ENCODE assay signal across 17 cellular contexts in the genomic region with DNA sequence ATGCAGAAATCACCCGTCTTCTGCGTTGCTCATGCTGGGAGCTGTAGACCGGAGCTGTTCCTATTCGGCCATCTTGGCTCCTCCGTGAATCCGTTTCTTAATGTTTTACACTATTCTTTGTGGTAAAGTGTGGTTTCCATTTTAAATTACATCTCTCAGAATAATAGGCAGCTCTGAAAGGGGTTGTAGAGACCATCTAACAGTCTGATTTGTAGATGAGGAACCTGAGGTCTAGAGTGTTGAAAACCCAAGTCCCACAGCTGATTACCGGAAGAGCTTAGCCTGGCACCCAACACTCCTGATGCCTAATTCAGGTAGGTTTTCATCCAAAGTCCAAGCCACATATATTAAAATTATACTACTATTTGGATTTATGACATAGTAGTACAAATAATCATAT.
DNase-seq lines count a peak whose midpoint lies in the region; ATAC-seq and TF ChIP-seq lines count a peak whose summit lies in the region.
"Had no signal": no experiment of that assay in that cellular context is flagged by ENCODE, and none has a peak within 500 bp of the region (broad histone marks: within the 10 kb centered on the region; RNA-seq: fewer than 3 reads in every experiment).

No MANE protein-coding gene starts in this region.

- H2BK120ac ChIP-seq in H9 (ENCODE audit: low read depth, low read length, poor library complexity, severe bottlenecking), result no peak overlapping the region

- POLR2A ChIA-PET in activated CD8-positive, alpha-beta T cell treated with anti-CD3 and anti-CD28 coated beads for 36 hours (lab: Charles Lee), result no interaction called here

- H3K14ac ChIP-seq in H9 (ENCODE audit: insufficient read depth, low read length), result no peak overlapping the region

- H4K5ac ChIP-seq in H9 (ENCODE audit: insufficient read length, low read depth, low read length), result no peak overlapping the region

- H3K23ac ChIP-seq in H9 (ENCODE audit: insufficient read length, low read depth, low read length), result no peak overlapping the region

- in situ Hi-C loops in G401 (cut with HindIII; ENCODE audit: low sequenced_read_pairs), result no loop called here

- H2AK5ac ChIP-seq in H9 (ENCODE audit: insufficient read length, low read length), result no peak overlapping the region

- H3K9me3 Mint-ChIP-seq in H9 (no peaks in the 10 kb centered on the region), progenitor cell of endocrine pancreas (ENCODE audit: low read depth) (no peaks in the 10 kb centered on the region)
- peaks cover 4% of the 10 kb centered on the region for H3K9me3 Mint-ChIP-seq in activated CD8-positive, alpha-beta T cell treated with anti-CD3 and anti-CD28 coated beads for 36 hours

- CTCF ChIA-PET in activated CD8-positive, alpha-beta T cell treated with anti-CD3 and anti-CD28 coated beads for 36 hours (lab: Charles Lee), result no interaction called here

- intact Hi-C loops in activated CD8-positive, alpha-beta T cell treated with anti-CD3 and anti-CD28 coated beads for 36 hours (cut with micrococcal nuclease), result no loop called here

- WGBS in H9 (ENCODE audit: extremely low coverage, insufficient read length, low lambda C conversion rate), result no CpG with 5 or more reads among the region's 7 CpGs

- H3K79me2 ChIP-seq in H9 (ENCODE audit: insufficient read depth, low read length), result no peaks in the 10 kb centered on the region

- no peak overlapping the region for H3T11ph ChIP-seq in H9 (ENCODE audit: low read length)

- H3K27ac Mint-ChIP-seq in H9 (peak overlapping the region in 2 of 3 experiments; percentile 57 to 74; a peak in 2 of 7 replicates), progenitor cell of endocrine pancreas (no peak overlapping the region)
- no peak overlapping the region for H3K27ac Mint-ChIP-seq in activated CD8-positive, alpha-beta T cell treated with anti-CD3 and anti-CD28 coated beads for 36 hours
- H3K27ac Mint-ChIP-seq: CD4-positive, alpha-beta T cell had no signal

- no peak overlapping the region for H3K56ac ChIP-seq in H9 (ENCODE audit: insufficient read length, low read depth, low read length)

- no peaks in the 10 kb centered on the region for H4K20me1 ChIP-seq in H9 (ENCODE audit: control insufficient read depth, insufficient read depth, insufficient read length)

- H2BK15ac ChIP-seq in H9 (ENCODE audit: low read depth, low read length), result no peak overlapping the region

- H2BK5ac ChIP-seq in H9 (ENCODE audit: insufficient read length, low read length), result no peak overlapping the region

- H3K18ac ChIP-seq in H9 (ENCODE audit: insufficient read length, low read depth, low read length), result no peak overlapping the region

- H3K4me1 Mint-ChIP-seq in H9 (no peaks in the 10 kb centered on the region), progenitor cell of endocrine pancreas (ENCODE audit: low read depth) (no peaks in the 10 kb centered on the region)
- H3K4me1 Mint-ChIP-seq in activated CD8-positive, alpha-beta T cell treated with anti-CD3 and anti-CD28 coated beads for 36 hours (ENCODE audit: low read depth), result no peaks in the 10 kb centered on the region

- H3K4me1 ChIP-seq in H9 (ENCODE audit: insufficient read depth, low read length), result no peaks in the 10 kb centered on the region
- no peaks in the 10 kb centered on the region for H3K4me1 ChIP-seq in iPS-18a (ENCODE audit: control insufficient read depth, low read depth, low read length)

- peaks cover 0 to 4% (median 0%) of the 10 kb centered on the region in 3 experiments; a peak in 1 of 7 replicates for H3K36me3 Mint-ChIP-seq in H9 (ENCODE audit: insufficient read depth in 1 of 3, low read depth in 3 of 3)
- peaks cover 2% of the 10 kb centered on the region for H3K36me3 Mint-ChIP-seq in progenitor cell of endocrine pancreas (ENCODE audit: insufficient read depth)
- H3K36me3 Mint-ChIP-seq in activated CD8-positive, alpha-beta T cell treated with anti-CD3 and anti-CD28 coated beads for 36 hours (ENCODE audit: low read depth), result peaks cover 3% of the 10 kb centered on the region

- no peaks in the 10 kb centered on the region for H3K36me3 ChIP-seq in iPS-18a (ENCODE audit: control insufficient read depth, low read depth, low read length)

- DNase-seq in H9 (no peak), NCI-H2227 (lab: John Stamatoyannopoulos, UW; ENCODE audit: unreplicated experiment) (peak; percentile 14), progenitor cell of endocrine pancreas (ENCODE audit: low spot score, unreplicated experiment) (no peak), G401 (ENCODE audit: low spot score) (no peak)
- no peak for DNase-seq in activated CD8-positive, alpha-beta T cell treated with anti-CD3 and anti-CD28 coated beads for 36 hours
- DNase-seq: ACHN; Calu3; CD4-positive, alpha-beta T cell; DMS79; GF-D8; MV-4-11; NCI-H1417 treated with DMSO at 0.1 percent for 48 hours; NCI-H2081; NCI-H748 treated with DMSO at 0.1 percent for 48 hours; SHP77 treated with DMSO at 0.1 percent for 48 hours had no signal

- H3K27ac ChIP-seq in H9 (ENCODE audit: insufficient read length, low read depth, low read length), result no peak overlapping the region
- no peak overlapping the region for H3K27ac ChIP-seq in iPS-18a (ENCODE audit: low read length)

- H3K4me3 ChIP-seq in iPS-18a (ENCODE audit: low read length), result peak overlapping the region; percentile 47

- no peaks in the 10 kb centered on the region; the same call in 1 of the 2 replicates for H3K27me3 Mint-ChIP-seq in H9 (ENCODE audit: low read depth)
- no peaks in the 10 kb centered on the region for H3K27me3 Mint-ChIP-seq in progenitor cell of endocrine pancreas
- H3K27me3 Mint-ChIP-seq in activated CD8-positive, alpha-beta T cell treated with anti-CD3 and anti-CD28 coated beads for 36 hours, result no peaks in the 10 kb centered on the region
- H3K27me3 Mint-ChIP-seq: CD4-positive, alpha-beta T cell had no signal

- H3K79me1 ChIP-seq in H9 (ENCODE audit: insufficient read depth, low read depth, low read length, poor library complexity, severe bottlenecking), result no peaks in the 10 kb centered on the region

- H3K23me2 ChIP-seq in H9 (ENCODE audit: insufficient read length, low read depth, low read length, poor library complexity, severe bottlenecking), result no peaks in the 10 kb centered on the region

- H4K91ac ChIP-seq in H9 (ENCODE audit: insufficient read length, low read depth, low read length), result no peak overlapping the region

- no peak overlapping the region for H2AFZ ChIP-seq in H9 (ENCODE audit: low read length)

- H3K9ac ChIP-seq in H9 (ENCODE audit: extremely low read depth, insufficient read length, low read length) (peak overlapping the region; percentile 25), iPS-18a (ENCODE audit: low read length) (peak overlapping the region; percentile 42)

- no peaks in the 10 kb centered on the region for H3K27me3 ChIP-seq in H9 (ENCODE audit: insufficient read depth, low read length)
- H3K27me3 ChIP-seq in iPS-18a (ENCODE audit: control insufficient read depth, insufficient read depth, low read length), result no peaks in the 10 kb centered on the region

- no peak overlapping the region for H2BK12ac ChIP-seq in H9 (ENCODE audit: insufficient read length, low read depth, low read length)

- H2BK20ac ChIP-seq in H9 (ENCODE audit: low read depth, low read length, poor library complexity, severe bottlenecking), result no peak overlapping the region

- H3K4me2 ChIP-seq in H9 (ENCODE audit: insufficient read depth, insufficient read length, low read length), result no peak overlapping the region

- H3K4ac ChIP-seq in H9 (ENCODE audit: low read depth, low read length), result no peak overlapping the region

- TF ChIP-seq CTCF in H9 (conservative IDR thresholded peaks at IDR 0.05), result no peak
- no peak for TF ChIP-seq CTCF in progenitor cell of endocrine pancreas (IDR thresholded peaks at IDR 0.05; ENCODE audit: unreplicated experiment)
- no peak for TF ChIP-seq CTCF in activated CD8-positive, alpha-beta T cell treated with anti-CD3 and anti-CD28 coated beads for 36 hours (IDR thresholded peaks at IDR 0.05)

- H4K8ac ChIP-seq in H9 (replicated peaks; ENCODE audit: insufficient read length, low read depth, low read length), result no peak overlapping the region

- no peaks in the 10 kb centered on the region for H3K9me3 ChIP-seq in H9 (ENCODE audit: control insufficient read depth, low read depth, low read length)
- no peaks in the 10 kb centered on the region for H3K9me3 ChIP-seq in iPS-18a (ENCODE audit: control insufficient read depth, low read depth, low read length)

- H3K4me3 Mint-ChIP-seq in H9 (peak overlapping the region; percentile 60 to 76), progenitor cell of endocrine pancreas (ENCODE audit: low read depth) (peak overlapping the region; percentile 55)
- H3K4me3 Mint-ChIP-seq in activated CD8-positive, alpha-beta T cell treated with anti-CD3 and anti-CD28 coated beads for 36 hours, result no peak overlapping the region
- H3K4me3 Mint-ChIP-seq: CD4-positive, alpha-beta T cell had no signal

- no peak for ATAC-seq in activated CD8-positive, alpha-beta T cell treated with anti-CD3 and anti-CD28 coated beads for 36 hours
- no peak for ATAC-seq in HG03469 (IDR thresholded peaks at IDR 0.05; ENCODE audit: unreplicated experiment)

Comparison
In these comparisons a context has a peak if more than half of its experiments do, and no peak if none do; other contexts are left out.
1. H3K27ac Mint-ChIP-seq: peak in H9 (2 of 3); none in progenitor cell of endocrine pancreas (single experiment) and activated CD8-positive, alpha-beta T cell treated with anti-CD3 and anti-CD28 coated beads for 36 hours (single experiment).